23 cellular contexts compared by ENCODE assay signal in the genomic region with DNA sequence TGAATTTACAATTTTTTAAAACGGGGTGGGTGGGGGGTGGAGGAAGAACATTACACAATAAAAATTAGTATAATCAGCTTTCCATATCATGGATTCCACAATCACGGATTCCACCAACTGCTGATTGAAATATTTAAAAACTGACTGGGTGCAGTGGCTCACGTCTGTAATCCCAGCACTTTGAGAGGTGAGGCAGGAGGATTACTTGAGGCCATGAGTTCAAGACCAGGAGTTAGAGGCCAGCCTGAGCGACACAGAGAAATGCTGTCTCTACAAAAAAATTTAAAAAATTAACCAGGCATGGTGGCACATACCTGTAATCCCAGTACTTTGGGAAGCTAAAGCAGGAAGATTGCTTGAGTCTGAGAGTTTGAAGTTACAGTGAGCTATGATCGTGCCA.
"Had no signal": no experiment of that assay in that cellular context is flagged by ENCODE, and none has a peak within 500 bp of the region (broad histone marks: within the 10 kb centered on the region; RNA-seq: fewer than 3 reads in every experiment).

No MANE protein-coding gene starts in this region.

- H3K27ac ChIP-seq: colonic mucosa, coronary artery, dorsolateral prefrontal cortex, epithelial cell of prostate, esophagus muscularis mucosa, esophagus squamous epithelium, foreskin keratinocyte, gastrocnemius medialis, gastroesophageal sphincter, heart left ventricle, heart right ventricle had no signal

- H3K4me3 ChIP-seq: colonic mucosa, coronary artery, dorsolateral prefrontal cortex, esophagus muscularis mucosa, esophagus squamous epithelium, gastrocnemius medialis, gastroesophageal sphincter, heart left ventricle, heart right ventricle had no signal

- H3K27me3 ChIP-seq: colonic mucosa, esophagus muscularis mucosa, esophagus squamous epithelium, foreskin keratinocyte, gastrocnemius medialis, gastroesophageal sphincter had no signal

- H3K4me1 ChIP-seq: colonic mucosa, esophagus muscularis mucosa, esophagus squamous epithelium, foreskin keratinocyte, gastrocnemius medialis, gastroesophageal sphincter, heart left ventricle, heart right ventricle had no signal

- H3K9me3 ChIP-seq: colonic mucosa, esophagus muscularis mucosa, esophagus squamous epithelium, gastrocnemius medialis, gastroesophageal sphincter, heart left ventricle, heart right ventricle had no signal

- H3K36me3 ChIP-seq: colonic mucosa, esophagus muscularis mucosa, esophagus squamous epithelium, gastrocnemius medialis, gastroesophageal sphincter, heart left ventricle, heart right ventricle had no signal

- DNase-seq: colonic mucosa; cortex of kidney; dermis blood vessel endothelial cell; dorsolateral prefrontal cortex; effector CD4-positive, alpha-beta T cell; effector CD8-positive, alpha-beta T cell; effector memory CD4-positive, alpha-beta T cell; effector memory CD8-positive, alpha-beta T cell; endodermal cell; erythroblast; esophagus squamous epithelium; foreskin fibroblast; foreskin keratinocyte; foreskin melanocyte; gastrocnemius medialis; glutamatergic neuron; head of caudate nucleus; heart left ventricle; heart right ventricle had no signal
